ENCODE assay signal across 13 cellular contexts in genomic region chr1:229408458-229409037, GRCh38. TPM values are rescaled to one million over a fixed set of nuclear protein-coding genes. Genes with fewer than 3 reads are reported as not detected.
DNase-seq lines count a peak whose midpoint lies in the region; ATAC-seq and TF ChIP-seq lines count a peak whose summit lies in the region.
"Had no signal": no experiment of that assay in that cellular context is flagged by ENCODE, and none has a peak within 500 bp of the region (broad histone marks: within the 10 kb centered on the region; RNA-seq: fewer than 3 reads in every experiment).

No MANE protein-coding gene starts in this region.

- TF ChIP-seq POLR2A in spleen (IDR thresholded peaks at IDR 0.05) (no peak), breast epithelium (IDR thresholded peaks at IDR 0.05) (no peak)

- H3K9me3 ChIP-seq in spleen (no peaks in the 10 kb centered on the region), breast epithelium (no peaks in the 10 kb centered on the region)
- H3K9me3 ChIP-seq: ascending aorta, esophagus squamous epithelium, pancreas, upper lobe of left lung had no signal

- no peak for TF ChIP-seq EP300 in Ishikawa (IDR thresholded peaks at IDR 0.05; ENCODE audit: borderline replicate concordance)

- WGBS in spleen, 5 donors: 54 to 62% (median 57%) methylated on average over 7 to 8 of the region's 8 CpGs

- H3K27ac ChIP-seq in spleen (no peak overlapping the region), breast epithelium (no peak overlapping the region)
- H3K27ac ChIP-seq: ascending aorta, esophagus squamous epithelium, pancreas, upper lobe of left lung had no signal

- TF ChIP-seq RAD21 in Ishikawa (IDR thresholded peaks at IDR 0.05; ENCODE audit: low read depth): no peak

- peak; percentile 74 for DNase-seq in Right ventricle myocardium superior
- no peak for DNase-seq in sciatic nerve (ENCODE audit: low spot score)
- DNase-seq in spleen: no peak
- no peak for DNase-seq in breast epithelium (ENCODE audit: low spot score in 2 of 2)
- DNase-seq: DMS79 treated with DMSO at 0.1 percent for 48 hours, esophagus squamous epithelium, NCI-H748 treated with DMSO at 0.1 percent for 48 hours, pancreas had no signal

- no peak overlapping the region for H3K4me3 ChIP-seq in spleen
- no peak overlapping the region for H3K4me3 ChIP-seq in breast epithelium
- H3K4me3 ChIP-seq: pancreas had no signal

- ATAC-seq in SK-N-SH treated with all-trans-retinoic acid at 6 μM for 48 hours (peak; percentile 42), Right ventricle myocardium superior (ENCODE audit: poor library complexity) (peak; percentile 71), sciatic nerve (peak; percentile 26), GM19397 (IDR thresholded peaks at IDR 0.05; ENCODE audit: unreplicated experiment) (no peak)
- ATAC-seq: pancreas had no signal

- H3K27me3 ChIP-seq in spleen (replicated peaks in 1 of 7): peaks cover 5 to 93% (median 64%) of the 10 kb centered on the region in 7 donors
- H3K27me3 ChIP-seq in breast epithelium: peaks cover 0 to 48% of the 10 kb centered on the region in 2 donors
- H3K27me3 ChIP-seq: ascending aorta had no signal

- H3K36me3 ChIP-seq in spleen (no peaks in the 10 kb centered on the region), breast epithelium (no peaks in the 10 kb centered on the region)
- H3K36me3 ChIP-seq: ascending aorta, esophagus squamous epithelium, pancreas, upper lobe of left lung had no signal

- peaks cover 6 to 32% (median 22%) of the 10 kb centered on the region in 6 donors for H3K4me1 ChIP-seq in spleen
- no peaks in the 10 kb centered on the region for H3K4me1 ChIP-seq in breast epithelium

- TF ChIP-seq CTCF in spleen (IDR thresholded peaks at IDR 0.05 in 8 of 11, conservative IDR thresholded peaks at IDR 0.05 in 3 of 11) (no peak), breast epithelium (IDR thresholded peaks at IDR 0.05) (no peak)

- intact Hi-C loops in Right ventricle myocardium superior (cut with DNase I): no loop called here
- intact Hi-C loops in sciatic nerve (cut with DNase I): no loop called here
- intact Hi-C loops in spleen (cut with DNase I; ENCODE audit: low total_unique reads): no loop called here
- intact Hi-C loops in breast epithelium (cut with DNase I; ENCODE audit: low total_unique reads): no loop called here

TF ChIP-seq in Ishikawa, 13 proteins besides CTCF, POLR2A, EP300 and RAD21:
- TF ChIP-seq, protein P1, sequence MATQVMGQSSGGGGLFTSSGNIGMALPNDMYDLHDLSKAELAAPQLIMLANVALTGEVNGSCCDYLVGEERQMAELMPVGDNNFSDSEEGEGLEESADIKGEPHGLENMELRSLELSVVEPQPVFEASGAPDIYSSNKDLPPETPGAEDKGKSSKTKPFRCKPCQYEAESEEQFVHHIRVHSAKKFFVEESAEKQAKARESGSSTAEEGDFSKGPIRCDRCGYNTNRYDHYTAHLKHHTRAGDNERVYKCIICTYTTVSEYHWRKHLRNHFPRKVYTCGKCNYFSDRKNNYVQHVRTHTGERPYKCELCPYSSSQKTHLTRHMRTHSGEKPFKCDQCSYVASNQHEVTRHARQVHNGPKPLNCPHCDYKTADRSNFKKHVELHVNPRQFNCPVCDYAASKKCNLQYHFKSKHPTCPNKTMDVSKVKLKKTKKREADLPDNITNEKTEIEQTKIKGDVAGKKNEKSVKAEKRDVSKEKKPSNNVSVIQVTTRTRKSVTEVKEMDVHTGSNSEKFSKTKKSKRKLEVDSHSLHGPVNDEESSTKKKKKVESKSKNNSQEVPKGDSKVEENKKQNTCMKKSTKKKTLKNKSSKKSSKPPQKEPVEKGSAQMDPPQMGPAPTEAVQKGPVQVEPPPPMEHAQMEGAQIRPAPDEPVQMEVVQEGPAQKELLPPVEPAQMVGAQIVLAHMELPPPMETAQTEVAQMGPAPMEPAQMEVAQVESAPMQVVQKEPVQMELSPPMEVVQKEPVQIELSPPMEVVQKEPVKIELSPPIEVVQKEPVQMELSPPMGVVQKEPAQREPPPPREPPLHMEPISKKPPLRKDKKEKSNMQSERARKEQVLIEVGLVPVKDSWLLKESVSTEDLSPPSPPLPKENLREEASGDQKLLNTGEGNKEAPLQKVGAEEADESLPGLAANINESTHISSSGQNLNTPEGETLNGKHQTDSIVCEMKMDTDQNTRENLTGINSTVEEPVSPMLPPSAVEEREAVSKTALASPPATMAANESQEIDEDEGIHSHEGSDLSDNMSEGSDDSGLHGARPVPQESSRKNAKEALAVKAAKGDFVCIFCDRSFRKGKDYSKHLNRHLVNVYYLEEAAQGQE (IDR thresholded peaks at IDR 0.05; ENCODE audit: low read depth): peak; percentile 76
- TF ChIP-seq, protein P2, sequence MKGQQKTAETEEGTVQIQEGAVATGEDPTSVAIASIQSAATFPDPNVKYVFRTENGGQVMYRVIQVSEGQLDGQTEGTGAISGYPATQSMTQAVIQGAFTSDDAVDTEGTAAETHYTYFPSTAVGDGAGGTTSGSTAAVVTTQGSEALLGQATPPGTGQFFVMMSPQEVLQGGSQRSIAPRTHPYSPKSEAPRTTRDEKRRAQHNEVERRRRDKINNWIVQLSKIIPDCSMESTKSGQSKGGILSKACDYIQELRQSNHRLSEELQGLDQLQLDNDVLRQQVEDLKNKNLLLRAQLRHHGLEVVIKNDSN (IDR thresholded peaks at IDR 0.05): no peak
TF ChIP-seq in Ishikawa: peak in this region for 1.

TF ChIP-seq in SK-N-SH treated with all-trans-retinoic acid at 6 μM for 48 hours, 23 proteins besides CTCF, POLR2A, EP300 and RAD21:
- no peak for TF ChIP-seq CSRNP3 (CRISPR knock-in tag; IDR thresholded peaks at IDR 0.05)
- TF ChIP-seq ARNTL (CRISPR knock-in tag; IDR thresholded peaks at IDR 0.05; ENCODE audit: borderline replicate concordance, low read depth): no peak
- no peak for TF ChIP-seq ZFP3 (CRISPR knock-in tag; IDR thresholded peaks at IDR 0.05)
- no peak for TF ChIP-seq ESRRG (CRISPR knock-in tag; IDR thresholded peaks at IDR 0.05)
- TF ChIP-seq PPARA (CRISPR knock-in tag; IDR thresholded peaks at IDR 0.05; ENCODE audit: borderline replicate concordance): no peak
- TF ChIP-seq GLIS3 (CRISPR knock-in tag; IDR thresholded peaks at IDR 0.05): no peak
- TF ChIP-seq TCF4 (CRISPR knock-in tag; IDR thresholded peaks at IDR 0.05; ENCODE audit: borderline replicate concordance): no peak
- no peak for TF ChIP-seq OSR1 (CRISPR knock-in tag; IDR thresholded peaks at IDR 0.05)
- TF ChIP-seq, protein P3, sequence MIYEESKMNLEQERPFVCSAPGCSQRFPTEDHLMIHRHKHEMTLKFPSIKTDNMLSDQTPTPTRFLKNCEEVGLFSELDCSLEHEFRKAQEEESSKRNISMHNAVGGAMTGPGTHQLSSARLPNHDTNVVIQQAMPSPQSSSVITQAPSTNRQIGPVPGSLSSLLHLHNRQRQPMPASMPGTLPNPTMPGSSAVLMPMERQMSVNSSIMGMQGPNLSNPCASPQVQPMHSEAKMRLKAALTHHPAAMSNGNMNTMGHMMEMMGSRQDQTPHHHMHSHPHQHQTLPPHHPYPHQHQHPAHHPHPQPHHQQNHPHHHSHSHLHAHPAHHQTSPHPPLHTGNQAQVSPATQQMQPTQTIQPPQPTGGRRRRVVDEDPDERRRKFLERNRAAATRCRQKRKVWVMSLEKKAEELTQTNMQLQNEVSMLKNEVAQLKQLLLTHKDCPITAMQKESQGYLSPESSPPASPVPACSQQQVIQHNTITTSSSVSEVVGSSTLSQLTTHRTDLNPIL (CRISPR knock-in tag; IDR thresholded peaks at IDR 0.05; ENCODE audit: low read depth): no peak
- TF ChIP-seq, protein P4, sequence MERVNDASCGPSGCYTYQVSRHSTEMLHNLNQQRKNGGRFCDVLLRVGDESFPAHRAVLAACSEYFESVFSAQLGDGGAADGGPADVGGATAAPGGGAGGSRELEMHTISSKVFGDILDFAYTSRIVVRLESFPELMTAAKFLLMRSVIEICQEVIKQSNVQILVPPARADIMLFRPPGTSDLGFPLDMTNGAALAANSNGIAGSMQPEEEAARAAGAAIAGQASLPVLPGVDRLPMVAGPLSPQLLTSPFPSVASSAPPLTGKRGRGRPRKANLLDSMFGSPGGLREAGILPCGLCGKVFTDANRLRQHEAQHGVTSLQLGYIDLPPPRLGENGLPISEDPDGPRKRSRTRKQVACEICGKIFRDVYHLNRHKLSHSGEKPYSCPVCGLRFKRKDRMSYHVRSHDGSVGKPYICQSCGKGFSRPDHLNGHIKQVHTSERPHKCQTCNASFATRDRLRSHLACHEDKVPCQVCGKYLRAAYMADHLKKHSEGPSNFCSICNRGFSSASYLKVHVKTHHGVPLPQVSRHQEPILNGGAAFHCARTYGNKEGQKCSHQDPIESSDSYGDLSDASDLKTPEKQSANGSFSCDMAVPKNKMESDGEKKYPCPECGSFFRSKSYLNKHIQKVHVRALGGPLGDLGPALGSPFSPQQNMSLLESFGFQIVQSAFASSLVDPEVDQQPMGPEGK (CRISPR knock-in tag; IDR thresholded peaks at IDR 0.05; ENCODE audit: borderline replicate concordance): no peak
- no peak for TF ChIP-seq ZNF565 (CRISPR knock-in tag; conservative IDR thresholded peaks at IDR 0.05; ENCODE audit: low read depth)
- TF ChIP-seq RARB (CRISPR knock-in tag; IDR thresholded peaks at IDR 0.05): no peak
- no peak for TF ChIP-seq ISL1 (CRISPR knock-in tag; IDR thresholded peaks at IDR 0.05)
- TF ChIP-seq BACH2 (CRISPR knock-in tag; IDR thresholded peaks at IDR 0.05; ENCODE audit: borderline replicate concordance): no peak
TF ChIP-seq in SK-N-SH treated with all-trans-retinoic acid at 6 μM for 48 hours: peak in this region for 0.

RNA-seq across cellular contexts. Expression of gene ACTA1, which starts 25.3 kb away (rescaled TPM):
- 577 TPM for total RNA-seq in Right ventricle myocardium superior
- 0.45 TPM for total RNA-seq in sciatic nerve
- under 1 TPM in 1 of 7 donors, not detected in 6; 0.66 TPM for total RNA-seq in spleen
- polyA plus RNA-seq in spleen: 1 to 10 TPM in 1 of 3 donors, under 1 TPM in 2; 0.61 to 5.0 (median 0.97) TPM
- total RNA-seq in breast epithelium: under 1 TPM in 1 of 3 donors, not detected in 2; 0.33 TPM
- total RNA-seq: ascending aorta had no signal

Comparison
In these comparisons a context has a peak if more than half of its experiments do, and no peak if none do; other contexts are left out.
1. RNA of gene ACTA1, which starts 25.3 kb away (total RNA-seq): 577 TPM in Right ventricle myocardium superior (single experiment); 0.45 TPM in sciatic nerve (single experiment), 0.33 TPM in breast epithelium and 0.66 TPM in spleen; every median in the first group is over 100 times any median in the second.